22 cellular contexts compared by ENCODE assay signal in the genomic region with DNA sequence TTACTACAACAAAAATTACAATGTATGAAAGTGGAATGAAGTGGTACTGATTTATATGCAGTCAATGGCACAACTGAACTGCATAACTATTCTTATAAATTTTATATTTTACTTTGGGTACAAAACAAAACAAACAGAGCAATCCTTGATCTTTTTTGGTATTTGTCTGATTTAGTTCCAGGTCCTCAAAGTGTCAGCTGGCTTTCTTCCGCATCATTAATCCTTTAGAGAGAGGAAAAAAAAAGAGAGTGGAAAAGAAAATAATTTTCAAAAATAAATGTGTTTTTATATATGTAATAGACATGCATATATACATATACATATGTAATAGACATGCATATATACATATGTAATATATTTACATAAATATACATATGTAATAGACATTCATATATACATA.
"Had no signal": no experiment of that assay in that cellular context is flagged by ENCODE, and none has a peak within 500 bp of the region (broad histone marks: within the 10 kb centered on the region; RNA-seq: fewer than 3 reads in every experiment).

No MANE protein-coding gene starts in this region.

- DNase-seq: effector CD8-positive, alpha-beta T cell; endodermal cell; foreskin keratinocyte; glutamatergic neuron; heart right ventricle; hippocampal formation; left colon; left ventricle myocardium superior; natural killer cell; occipital lobe; ovary; posterior cingulate gyrus; psoas muscle; right cardiac atrium; sigmoid colon; stimulated activated CD4-positive, alpha-beta T cell treated with anti-CD3 and anti-CD28 coated beads, Interleukin-2, amount 100 ng/mL, for 24 hours; stimulated activated CD4-positive, alpha-beta T cell treated with anti-CD3 and anti-CD28 coated beads, Interleukin-4, amount 100 ng/mL, for 24 hours; stimulated activated naive CD4-positive, alpha-beta T cell treated with Interleukin-2 at 50 U/mL for 16 hours; stomach; thyroid gland; trophoblast cell had no signal

- ATAC-seq: foreskin keratinocyte; heart right ventricle; left colon; left ventricle myocardium superior; natural killer cell; psoas muscle; right cardiac atrium; stimulated activated effector memory CD8-positive, alpha-beta T cell treated with anti-CD3 and anti-CD28 coated beads, Interleukin-12 subunit alpha, Interleukin-12 subunit beta, amount 100 ng/mL, for 72 hours had no signal
